1 cellular context compared by ENCODE assay signal in the genomic region with DNA sequence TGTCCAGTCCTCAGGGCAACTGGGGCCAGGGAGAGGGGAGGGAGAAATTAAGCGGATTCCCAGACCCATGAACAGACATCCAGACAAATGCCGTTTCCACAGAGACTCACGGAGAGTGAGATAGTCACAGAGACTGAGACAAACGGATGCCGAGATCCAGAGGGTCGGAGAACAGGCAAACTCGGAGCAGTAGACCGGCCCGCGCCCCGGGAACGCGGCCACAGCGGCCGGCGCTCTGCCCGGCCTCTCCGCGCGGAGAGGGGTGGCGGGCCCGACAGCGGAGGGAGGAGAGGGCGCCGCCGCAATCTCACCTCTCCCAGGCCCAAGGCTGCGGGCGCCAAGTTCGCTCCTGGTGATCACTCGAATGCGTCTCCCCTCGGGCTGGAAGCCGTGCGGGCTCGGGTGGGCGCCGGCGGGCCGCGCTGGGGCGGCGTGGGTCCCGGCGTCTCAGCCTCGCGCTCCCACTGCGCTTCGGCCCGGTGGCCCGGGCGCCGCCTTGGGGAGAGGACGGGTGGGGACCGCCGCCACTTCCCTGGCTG.
TF ChIP-seq lines count a peak whose summit lies in the region.

No MANE protein-coding gene starts in this region.

TF ChIP-seq in K562, 482 proteins besides CTCF, POLR2A, EP300 and RAD21 (continued from another document):
- TF ChIP-seq CTCFL (IDR thresholded peaks at IDR 0.05; ENCODE audit: borderline replicate concordance, insufficient read depth, low read depth, low read length, poor library complexity, severe bottlenecking) (peak; percentile 62), TGIF2 (CRISPR knock-in tag; IDR thresholded peaks at IDR 0.05) (no peak; the same call in 1 of the 2 replicates)
